Comparison of ENCODE assay signal across 1 cellular context in genomic region chr5:54007822-54008777, GRCh38.
A peak's percentile ranks its signal among the peaks of the same experiment; 100 is the strongest.
TF ChIP-seq lines count a peak whose summit lies in the region.

No MANE protein-coding gene starts in this region.

TF ChIP-seq in HepG2, 621 proteins besides CTCF, POLR2A, EP300 and RAD21 (continued from another document and continues in another):
- TF ChIP-seq NR1H2 (CRISPR knock-in tag; IDR thresholded peaks at IDR 0.05; ENCODE audit: borderline replicate concordance, low read depth) (no peak), RBAK (CRISPR knock-in tag; IDR thresholded peaks at IDR 0.05) (no peak), HMGA1 (CRISPR knock-in tag; conservative IDR thresholded peaks at IDR 0.05) (no peak), PHF8 (CRISPR knock-in tag; IDR thresholded peaks at IDR 0.05) (no peak), SOX13 (IDR thresholded peaks at IDR 0.05) (no peak), SOX13 (CRISPR knock-in tag; conservative IDR thresholded peaks at IDR 0.05 in 1 of 2, IDR thresholded peaks at IDR 0.05 in 1 of 2) (peak in 1 of 2 experiments; percentile 87; a peak in 2 of 4 replicates), CHD2 (IDR thresholded peaks at IDR 0.05; ENCODE audit: low read depth, low read length) (no peak), MXD4 (CRISPR knock-in tag; IDR thresholded peaks at IDR 0.05) (no peak), POGZ (CRISPR knock-in tag; IDR thresholded peaks at IDR 0.05) (peak; percentile 62), ZNF496 (CRISPR knock-in tag; IDR thresholded peaks at IDR 0.05; ENCODE audit: insufficient replicate concordance) (no peak), MTF2 (CRISPR knock-in tag; IDR thresholded peaks at IDR 0.05; ENCODE audit: borderline replicate concordance) (no peak), MED8 (CRISPR knock-in tag; IDR thresholded peaks at IDR 0.05; ENCODE audit: insufficient replicate concordance) (no peak), YY1 (IDR thresholded peaks at IDR 0.05; ENCODE audit: insufficient read depth, insufficient replicate concordance, low read depth, low read length) (no peak), PTBP1 (IDR thresholded peaks at IDR 0.05; ENCODE audit: low read depth, low read length, poor library complexity, severe bottlenecking) (no peak), EED (CRISPR knock-in tag; IDR thresholded peaks at IDR 0.05) (no peak), HOXA9 (CRISPR knock-in tag; IDR thresholded peaks at IDR 0.05; ENCODE audit: borderline replicate concordance) (no peak), YEATS4 (CRISPR knock-in tag; IDR thresholded peaks at IDR 0.05; ENCODE audit: borderline replicate concordance) (no peak), FOXC1 (CRISPR knock-in tag; IDR thresholded peaks at IDR 0.05; ENCODE audit: borderline replicate concordance) (no peak), THAP11 (CRISPR knock-in tag; IDR thresholded peaks at IDR 0.05) (0 out of 2 replicates have a peak, but pooled peaks have one; percentile 23), HNF1B (CRISPR knock-in tag; IDR thresholded peaks at IDR 0.05) (no peak), IKZF4 (CRISPR knock-in tag; IDR thresholded peaks at IDR 0.05; ENCODE audit: borderline replicate concordance, low read depth, not compliant biosample characterization) (no peak), TEAD2 (CRISPR knock-in tag; IDR thresholded peaks at IDR 0.05) (no peak), MATR3 (CRISPR knock-in tag; IDR thresholded peaks at IDR 0.05) (no peak), STAT6 (CRISPR knock-in tag; IDR thresholded peaks at IDR 0.05; ENCODE audit: borderline replicate concordance) (no peak), ZGPAT (CRISPR knock-in tag; IDR thresholded peaks at IDR 0.05) (peak; percentile 63; the same call in 1 of the 2 replicates), ZNF431 (CRISPR knock-in tag; IDR thresholded peaks at IDR 0.05; ENCODE audit: borderline replicate concordance, low read depth) (no peak), ZNF773 (CRISPR knock-in tag; IDR thresholded peaks at IDR 0.05; ENCODE audit: borderline replicate concordance) (no peak), DPF2 (CRISPR knock-in tag; IDR thresholded peaks at IDR 0.05; ENCODE audit: borderline replicate concordance, low read depth) (peak; percentile 91), FOXO1 (CRISPR knock-in tag; IDR thresholded peaks at IDR 0.05) (peak; percentile 60; the same call in 1 of the 2 replicates), KAT2B (IDR thresholded peaks at IDR 0.05; ENCODE audit: borderline replicate concordance, low read depth, low read length) (no peak), CBFB (CRISPR knock-in tag; IDR thresholded peaks at IDR 0.05) (no peak), KDM6A (CRISPR knock-in tag; IDR thresholded peaks at IDR 0.05; ENCODE audit: low read depth) (peak; percentile 72), MTA1 (CRISPR knock-in tag; IDR thresholded peaks at IDR 0.05; ENCODE audit: borderline replicate concordance) (no peak; the same call in 1 of the 2 replicates), ZNF230 (CRISPR knock-in tag; IDR thresholded peaks at IDR 0.05) (no peak), ZNF563 (CRISPR knock-in tag; IDR thresholded peaks at IDR 0.05) (no peak), ZNF652 (CRISPR knock-in tag; IDR thresholded peaks at IDR 0.05; ENCODE audit: borderline replicate concordance, low read depth) (peak; percentile 89), ZNF282 (IDR thresholded peaks at IDR 0.05; ENCODE audit: partially characterized antibody) (no peak), ZFP62 (CRISPR knock-in tag; IDR thresholded peaks at IDR 0.05) (no peak)
- TF ChIP-seq, protein P1, sequence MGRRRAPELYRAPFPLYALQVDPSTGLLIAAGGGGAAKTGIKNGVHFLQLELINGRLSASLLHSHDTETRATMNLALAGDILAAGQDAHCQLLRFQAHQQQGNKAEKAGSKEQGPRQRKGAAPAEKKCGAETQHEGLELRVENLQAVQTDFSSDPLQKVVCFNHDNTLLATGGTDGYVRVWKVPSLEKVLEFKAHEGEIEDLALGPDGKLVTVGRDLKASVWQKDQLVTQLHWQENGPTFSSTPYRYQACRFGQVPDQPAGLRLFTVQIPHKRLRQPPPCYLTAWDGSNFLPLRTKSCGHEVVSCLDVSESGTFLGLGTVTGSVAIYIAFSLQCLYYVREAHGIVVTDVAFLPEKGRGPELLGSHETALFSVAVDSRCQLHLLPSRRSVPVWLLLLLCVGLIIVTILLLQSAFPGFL (CRISPR knock-in tag; IDR thresholded peaks at IDR 0.05): no peak
- TF ChIP-seq, protein P2, sequence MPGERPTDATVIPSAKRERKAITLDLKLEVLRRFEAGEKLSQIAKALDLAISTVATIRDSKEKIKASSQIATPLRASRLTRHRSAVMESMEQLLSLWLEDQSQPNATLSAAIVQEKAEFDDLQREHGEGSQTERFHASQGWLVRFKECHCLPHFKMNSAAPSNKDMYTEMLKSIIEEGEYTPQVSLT (CRISPR knock-in tag; IDR thresholded peaks at IDR 0.05; ENCODE audit: borderline replicate concordance, low read depth): no peak
- TF ChIP-seq, protein P3, sequence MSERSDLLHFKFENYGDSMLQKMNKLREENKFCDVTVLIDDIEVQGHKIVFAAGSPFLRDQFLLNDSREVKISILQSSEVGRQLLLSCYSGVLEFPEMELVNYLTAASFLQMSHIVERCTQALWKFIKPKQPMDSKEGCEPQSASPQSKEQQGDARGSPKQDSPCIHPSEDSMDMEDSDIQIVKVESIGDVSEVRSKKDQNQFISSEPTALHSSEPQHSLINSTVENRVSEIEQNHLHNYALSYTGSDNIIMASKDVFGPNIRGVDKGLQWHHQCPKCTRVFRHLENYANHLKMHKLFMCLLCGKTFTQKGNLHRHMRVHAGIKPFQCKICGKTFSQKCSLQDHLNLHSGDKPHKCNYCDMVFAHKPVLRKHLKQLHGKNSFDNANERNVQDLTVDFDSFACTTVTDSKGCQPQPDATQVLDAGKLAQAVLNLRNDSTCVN (CRISPR knock-in tag; IDR thresholded peaks at IDR 0.05; ENCODE audit: borderline replicate concordance): no peak
- TF ChIP-seq, protein P4, sequence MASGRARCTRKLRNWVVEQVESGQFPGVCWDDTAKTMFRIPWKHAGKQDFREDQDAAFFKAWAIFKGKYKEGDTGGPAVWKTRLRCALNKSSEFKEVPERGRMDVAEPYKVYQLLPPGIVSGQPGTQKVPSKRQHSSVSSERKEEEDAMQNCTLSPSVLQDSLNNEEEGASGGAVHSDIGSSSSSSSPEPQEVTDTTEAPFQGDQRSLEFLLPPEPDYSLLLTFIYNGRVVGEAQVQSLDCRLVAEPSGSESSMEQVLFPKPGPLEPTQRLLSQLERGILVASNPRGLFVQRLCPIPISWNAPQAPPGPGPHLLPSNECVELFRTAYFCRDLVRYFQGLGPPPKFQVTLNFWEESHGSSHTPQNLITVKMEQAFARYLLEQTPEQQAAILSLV (CRISPR knock-in tag; IDR thresholded peaks at IDR 0.05; ENCODE audit: borderline replicate concordance): no peak
- TF ChIP-seq, protein P5, sequence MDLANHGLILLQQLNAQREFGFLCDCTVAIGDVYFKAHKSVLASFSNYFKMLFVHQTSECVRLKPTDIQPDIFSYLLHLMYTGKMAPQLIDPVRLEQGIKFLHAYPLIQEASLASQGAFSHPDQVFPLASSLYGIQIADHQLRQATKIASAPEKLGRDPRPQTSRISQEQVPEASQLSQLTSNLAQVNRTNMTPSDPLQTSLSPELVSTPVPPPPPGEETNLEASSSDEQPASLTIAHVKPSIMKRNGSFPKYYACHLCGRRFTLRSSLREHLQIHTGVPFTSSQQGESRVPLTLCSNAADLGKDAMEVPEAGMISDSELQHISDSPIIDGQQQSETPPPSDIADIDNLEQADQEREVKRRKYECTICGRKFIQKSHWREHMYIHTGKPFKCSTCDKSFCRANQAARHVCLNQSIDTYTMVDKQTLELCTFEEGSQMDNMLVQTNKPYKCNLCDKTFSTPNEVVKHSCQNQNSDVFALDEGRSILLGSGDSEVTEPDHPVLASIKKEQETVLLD (CRISPR knock-in tag; IDR thresholded peaks at IDR 0.05; ENCODE audit: low read depth): no peak
- TF ChIP-seq, protein P6, sequence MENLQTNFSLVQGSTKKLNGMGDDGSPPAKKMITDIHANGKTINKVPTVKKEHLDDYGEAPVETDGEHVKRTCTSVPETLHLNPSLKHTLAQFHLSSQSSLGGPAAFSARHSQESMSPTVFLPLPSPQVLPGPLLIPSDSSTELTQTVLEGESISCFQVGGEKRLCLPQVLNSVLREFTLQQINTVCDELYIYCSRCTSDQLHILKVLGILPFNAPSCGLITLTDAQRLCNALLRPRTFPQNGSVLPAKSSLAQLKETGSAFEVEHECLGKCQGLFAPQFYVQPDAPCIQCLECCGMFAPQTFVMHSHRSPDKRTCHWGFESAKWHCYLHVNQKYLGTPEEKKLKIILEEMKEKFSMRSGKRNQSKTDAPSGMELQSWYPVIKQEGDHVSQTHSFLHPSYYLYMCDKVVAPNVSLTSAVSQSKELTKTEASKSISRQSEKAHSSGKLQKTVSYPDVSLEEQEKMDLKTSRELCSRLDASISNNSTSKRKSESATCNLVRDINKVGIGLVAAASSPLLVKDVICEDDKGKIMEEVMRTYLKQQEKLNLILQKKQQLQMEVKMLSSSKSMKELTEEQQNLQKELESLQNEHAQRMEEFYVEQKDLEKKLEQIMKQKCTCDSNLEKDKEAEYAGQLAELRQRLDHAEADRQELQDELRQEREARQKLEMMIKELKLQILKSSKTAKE (CRISPR knock-in tag; IDR thresholded peaks at IDR 0.05; ENCODE audit: borderline replicate concordance): no peak
- TF ChIP-seq, protein P7, sequence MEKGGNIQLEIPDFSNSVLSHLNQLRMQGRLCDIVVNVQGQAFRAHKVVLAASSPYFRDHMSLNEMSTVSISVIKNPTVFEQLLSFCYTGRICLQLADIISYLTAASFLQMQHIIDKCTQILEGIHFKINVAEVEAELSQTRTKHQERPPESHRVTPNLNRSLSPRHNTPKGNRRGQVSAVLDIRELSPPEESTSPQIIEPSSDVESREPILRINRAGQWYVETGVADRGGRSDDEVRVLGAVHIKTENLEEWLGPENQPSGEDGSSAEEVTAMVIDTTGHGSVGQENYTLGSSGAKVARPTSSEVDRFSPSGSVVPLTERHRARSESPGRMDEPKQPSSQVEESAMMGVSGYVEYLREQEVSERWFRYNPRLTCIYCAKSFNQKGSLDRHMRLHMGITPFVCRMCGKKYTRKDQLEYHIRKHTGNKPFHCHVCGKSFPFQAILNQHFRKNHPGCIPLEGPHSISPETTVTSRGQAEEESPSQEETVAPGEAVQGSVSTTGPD (CRISPR knock-in tag; IDR thresholded peaks at IDR 0.05): no peak; the same call in 1 of the 2 replicates
- TF ChIP-seq, protein P8, sequence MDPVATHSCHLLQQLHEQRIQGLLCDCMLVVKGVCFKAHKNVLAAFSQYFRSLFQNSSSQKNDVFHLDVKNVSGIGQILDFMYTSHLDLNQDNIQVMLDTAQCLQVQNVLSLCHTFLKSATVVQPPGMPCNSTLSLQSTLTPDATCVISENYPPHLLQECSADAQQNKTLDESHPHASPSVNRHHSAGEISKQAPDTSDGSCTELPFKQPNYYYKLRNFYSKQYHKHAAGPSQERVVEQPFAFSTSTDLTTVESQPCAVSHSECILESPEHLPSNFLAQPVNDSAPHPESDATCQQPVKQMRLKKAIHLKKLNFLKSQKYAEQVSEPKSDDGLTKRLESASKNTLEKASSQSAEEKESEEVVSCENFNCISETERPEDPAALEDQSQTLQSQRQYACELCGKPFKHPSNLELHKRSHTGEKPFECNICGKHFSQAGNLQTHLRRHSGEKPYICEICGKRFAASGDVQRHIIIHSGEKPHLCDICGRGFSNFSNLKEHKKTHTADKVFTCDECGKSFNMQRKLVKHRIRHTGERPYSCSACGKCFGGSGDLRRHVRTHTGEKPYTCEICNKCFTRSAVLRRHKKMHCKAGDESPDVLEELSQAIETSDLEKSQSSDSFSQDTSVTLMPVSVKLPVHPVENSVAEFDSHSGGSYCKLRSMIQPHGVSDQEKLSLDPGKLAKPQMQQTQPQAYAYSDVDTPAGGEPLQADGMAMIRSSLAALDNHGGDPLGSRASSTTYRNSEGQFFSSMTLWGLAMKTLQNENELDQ (CRISPR knock-in tag; IDR thresholded peaks at IDR 0.05; ENCODE audit: borderline replicate concordance): no peak
- TF ChIP-seq, protein P9, sequence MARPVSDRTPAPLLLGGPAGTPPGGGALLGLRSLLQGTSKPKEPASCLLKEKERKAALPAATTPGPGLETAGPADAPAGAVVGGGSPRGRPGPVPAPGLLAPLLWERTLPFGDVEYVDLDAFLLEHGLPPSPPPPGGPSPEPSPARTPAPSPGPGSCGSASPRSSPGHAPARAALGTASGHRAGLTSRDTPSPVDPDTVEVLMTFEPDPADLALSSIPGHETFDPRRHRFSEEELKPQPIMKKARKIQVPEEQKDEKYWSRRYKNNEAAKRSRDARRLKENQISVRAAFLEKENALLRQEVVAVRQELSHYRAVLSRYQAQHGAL (CRISPR knock-in tag; IDR thresholded peaks at IDR 0.05; ENCODE audit: not compliant biosample characterization): no peak
